In genomic region chr2:13537771-13538349, GRCh38 we compare ENCODE assay signal across 23 cellular contexts.
"Had no signal": no experiment of that assay in that cellular context is flagged by ENCODE, and none has a peak within 500 bp of the region (broad histone marks: within the 10 kb centered on the region; RNA-seq: fewer than 3 reads in every experiment).

No MANE protein-coding gene starts in this region.

- FAIRE-seq: colon, endothelial cell of umbilical vein, frontal cortex had no signal

- H3K9me3 ChIP-seq: adrenal gland, ascending aorta, sigmoid colon, upper lobe of left lung had no signal

- DNase-seq: activated CD4-positive, alpha-beta T cell treated with anti-CD3 and anti-CD28 coated beads for 1 hour; activated CD4-positive, alpha-beta T cell treated with anti-CD3 and anti-CD28 coated beads, Interleukin-2, amount 50 U/mL, for 1 hour; activated CD8-positive, alpha-beta T cell treated with anti-CD3 and anti-CD28 coated beads, Interleukin-2, amount 10 ng/mL, durations not matched to agents 7 days and 5 days; activated T-cell treated with anti-CD3 and anti-CD28 coated beads, Interleukin-2, amount 50 U/mL, for 1 hour; adrenal gland; effector memory CD8-positive, alpha-beta T cell; glutamatergic neuron; hippocampal formation; left ventricle myocardium superior; midbrain; nucleus accumbens; sigmoid colon; stimulated activated CD4-positive, alpha-beta T cell treated with anti-CD3 and anti-CD28 coated beads, Interleukin-4, amount 100 ng/mL, for 1 hour; stimulated activated naive CD4-positive, alpha-beta T cell; T-cell; upper lobe of left lung; WERI-Rb-1 had no signal

- H3K36me3 ChIP-seq: adrenal gland, ascending aorta, sigmoid colon, upper lobe of left lung, WERI-Rb-1 had no signal

- H3K4me3 ChIP-seq: adrenal gland, ascending aorta, sigmoid colon, upper lobe of left lung had no signal

- H3K27ac ChIP-seq: adrenal gland, ascending aorta, sigmoid colon, upper lobe of left lung, WERI-Rb-1 had no signal

- H3K27me3 ChIP-seq: adrenal gland, ascending aorta, sigmoid colon, upper lobe of left lung had no signal

- H3K4me1 ChIP-seq: adrenal gland, ascending aorta, upper lobe of left lung had no signal

- ATAC-seq: activated CD8-positive, alpha-beta T cell treated with anti-CD3 and anti-CD28 coated beads, Interleukin-2, amount 10 ng/mL, durations not matched to agents 7 days and 5 days; effector memory CD8-positive, alpha-beta T cell; esophagus mucosa; left ventricle myocardium superior; natural killer cell treated with Interleukin-12 subunit alpha and Interleukin-12 subunit beta and Interleukin-15 and Interleukin-18, amount 100 ng/mL, for 72 hours; T-cell had no signal
